10 cellular contexts compared by ENCODE assay signal in the genomic region with DNA sequence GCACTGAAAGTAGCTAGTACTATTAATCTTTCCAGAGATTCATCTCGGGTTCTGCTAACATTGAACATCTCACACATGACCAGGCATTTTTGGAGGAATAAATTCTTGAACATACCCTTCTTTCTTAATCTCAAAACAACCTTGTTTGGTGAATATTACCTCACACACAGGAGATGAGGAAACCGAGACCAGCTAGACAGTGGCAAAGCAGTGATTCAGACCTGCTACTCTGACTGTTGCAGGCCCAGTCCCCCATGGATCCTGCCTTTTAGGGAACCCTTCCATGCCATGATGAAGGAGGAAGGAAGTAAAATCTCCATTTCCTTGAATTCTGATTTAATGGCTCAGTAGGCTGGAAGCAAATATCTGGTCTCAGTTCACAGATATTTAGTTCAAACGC. TPM values are rescaled to one million over a fixed set of nuclear protein-coding genes. Genes with fewer than 3 reads are reported as not detected.
DNase-seq lines count a peak whose midpoint lies in the region; ATAC-seq and TF ChIP-seq lines count a peak whose summit lies in the region.
"Had no signal": no experiment of that assay in that cellular context is flagged by ENCODE, and none has a peak within 500 bp of the region (broad histone marks: within the 10 kb centered on the region; RNA-seq: fewer than 3 reads in every experiment).

No MANE protein-coding gene starts in this region.

- no peak overlapping the region for H3K27ac ChIP-seq in heart right ventricle
- H3K27ac ChIP-seq in cingulate gyrus (ENCODE audit: low read depth, low read length), result peak overlapping the region; percentile 32
- no peak overlapping the region for H3K27ac ChIP-seq in urinary bladder (ENCODE audit: low read depth)

- H3K36me3 ChIP-seq in heart right ventricle (no peaks in the 10 kb centered on the region), mucosa of stomach (ENCODE audit: control insufficient read depth, insufficient read depth, low read length) (no peaks in the 10 kb centered on the region), urinary bladder (ENCODE audit: insufficient read depth) (no peaks in the 10 kb centered on the region)
- H3K36me3 ChIP-seq: BE2C had no signal

- H3K4me3 ChIP-seq in heart right ventricle (peak overlapping the region in 9 of 10 donors; percentile 68 to 93 (median 86)), mucosa of stomach (ENCODE audit: low read length) (peak overlapping the region; percentile 65), urinary bladder (ENCODE audit: low read depth, low read length) (peak overlapping the region; percentile 60)

- H3K9ac ChIP-seq in mucosa of stomach (ENCODE audit: low read length), result peak overlapping the region; percentile 67

- WGBS in heart right ventricle, 2 donors, result 73% methylated on average over 3 of the region's 3 CpGs
- WGBS in urinary bladder, result 68% methylated on average over 3 of the region's 3 CpGs

- DNase-seq in heart right ventricle (no peak), cardiac septum (ENCODE audit: low spot score) (no peak), LoVo (ENCODE audit: low spot score) (no peak), AG08396 (ENCODE audit: low spot score) (no peak)
- DNase-seq: activated effector memory CD4-positive, alpha-beta T cell treated with anti-CD3 and anti-CD28 coated beads, Interleukin-2, amount 50 U/mL, for 16 hours; BE2C had no signal

- no peak for TF ChIP-seq CTCF in heart right ventricle (IDR thresholded peaks at IDR 0.05)

- intact Hi-C loops in heart right ventricle (cut with DNase I), result loop anchor here in 5 of 10 donors (10.0 kb wide), 6 partner anchors 62 to 412 kb away; no protein-coding TSS in a partner anchor
- intact Hi-C loops in cardiac septum (cut with DNase I), result loop anchor here (10.0 kb wide), 1 partner anchor 412 kb away; no protein-coding TSS in a partner anchor

- H3K27me3 ChIP-seq in heart right ventricle (peaks cover 0 to 22% (median 0%) of the 10 kb centered on the region in 7 donors), mucosa of stomach (ENCODE audit: control insufficient read depth, insufficient read depth, low read length) (no peaks in the 10 kb centered on the region)

- H3K9me3 ChIP-seq in heart right ventricle (no peaks in the 10 kb centered on the region), mucosa of stomach (ENCODE audit: control insufficient read depth, low read length) (no peaks in the 10 kb centered on the region)
- H3K9me3 ChIP-seq: BE2C had no signal

- H3K4me1 ChIP-seq in heart right ventricle (peaks cover 0 to 48% (median 38%) of the 10 kb centered on the region in 9 donors), mucosa of stomach (ENCODE audit: control insufficient read depth, insufficient read depth, low read length) (peaks cover 10% of the 10 kb centered on the region), urinary bladder (ENCODE audit: insufficient read depth) (no peaks in the 10 kb centered on the region)
- H3K4me1 ChIP-seq: BE2C had no signal

- ATAC-seq in heart right ventricle (no peak), GM19035 (IDR thresholded peaks at IDR 0.05; ENCODE audit: unreplicated experiment) (no peak)

RNA-seq across cellular contexts. Expression of a gene that starts 2.6 kb away (rescaled TPM):
- 1 to 10 TPM; 3.3 to 8.3 (median 6.4) TPM for total RNA-seq in heart right ventricle
- 1 to 10 TPM; 1.8 to 1.9 TPM for polyA plus RNA-seq in heart right ventricle
- 6.2 TPM for total RNA-seq in cardiac septum
- total RNA-seq in urinary bladder, result 25.4 TPM
- polyA plus RNA-seq in urinary bladder, result 6.1 TPM
